In genomic region chrY:8442097-8442496, GRCh38 we compare ENCODE assay signal across 34 cellular contexts.
"Had no signal": no experiment of that assay in that cellular context is flagged by ENCODE, and none has a peak within 500 bp of the region (broad histone marks: within the 10 kb centered on the region; RNA-seq: fewer than 3 reads in every experiment).

No MANE protein-coding gene starts in this region.

- DNase-seq: Karpas-422, Kasumi-1, MG63, MM.1S, MV-4-11, NCI-H1048, NCI-H1092, NCI-H1092 treated with DMSO at 0.1 percent for 48 hours, NCI-H1105, NCI-H1105 treated with DMSO at 0.1 percent for 48 hours, NCI-H1417, NCI-H1417 treated with DMSO at 0.1 percent for 48 hours, NCI-H1436, NCI-H1436 treated with DMSO at 0.1 percent for 48 hours, NCI-H146, NCI-H1694, NCI-H1694 treated with DMSO at 0.1 percent for 48 hours, NCI-H187, NCI-H187 treated with DMSO at 0.1 percent for 48 hours, NCI-H1930, NCI-H2029, NCI-H2029 treated with DMSO at 0.1 percent for 48 hours, NCI-H2081, NCI-H2081 treated with DMSO at 0.1 percent for 48 hours, NCI-H2107, NCI-H2171, NCI-H2171 treated with DMSO at 0.1 percent for 48 hours, NCI-H2227 treated with DMSO at 0.1 percent for 48 hours, NCI-H226, NCI-H345, NCI-H446, NCI-H446 treated with DMSO at 0.1 percent for 48 hours, NCI-H510A had no signal

- H3K9me3 ChIP-seq: MG63 had no signal

- H3K27me3 ChIP-seq: MG63 had no signal

- H3K4me3 ChIP-seq: MG63 had no signal

- H3K36me3 ChIP-seq: MG63 had no signal

- H3K27ac ChIP-seq: KMS-11 had no signal
